In the genomic region with DNA sequence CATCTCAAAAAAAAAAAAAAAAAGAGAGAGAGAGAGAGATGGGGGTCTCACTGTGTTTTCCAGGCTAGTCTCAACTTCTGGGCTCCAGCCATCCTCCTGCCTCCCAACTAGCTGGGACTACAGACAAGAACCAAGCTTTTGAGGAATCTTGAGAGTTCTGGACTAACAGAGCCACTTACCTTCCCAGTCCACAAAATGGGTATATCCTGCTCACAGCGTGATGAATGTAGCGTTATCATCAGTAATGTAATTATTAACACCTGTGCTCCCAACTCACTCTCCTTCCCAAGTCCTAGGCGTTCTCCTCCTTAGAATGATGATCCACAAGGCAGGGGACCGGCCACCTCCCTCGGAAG, we compare ENCODE assay signal across 13 cellular contexts. TPM values are rescaled to one million over a fixed set of nuclear protein-coding genes. Genes with fewer than 3 reads are reported as not detected.
DNase-seq lines count a peak whose midpoint lies in the region; ATAC-seq and TF ChIP-seq lines count a peak whose summit lies in the region.
"Had no signal": no experiment of that assay in that cellular context is flagged by ENCODE, and none has a peak within 500 bp of the region (broad histone marks: within the 10 kb centered on the region; RNA-seq: fewer than 3 reads in every experiment).

No MANE protein-coding gene starts in this region.

- H3K4me3 ChIP-seq in OCI-LY7 (ENCODE audit: low read depth, low read length, poor library complexity, severe bottlenecking) (no peak overlapping the region), esophagus muscularis mucosa (peak overlapping the region; percentile 39 to 55 (median 47)), sigmoid colon (peak overlapping the region in 3 of 4 donors; percentile 25 to 47 (median 46)), uterus (peak overlapping the region in 1 of 2 donors; percentile 17)
- H3K4me3 ChIP-seq: body of pancreas had no signal

- peak overlapping the region; percentile 58 for H3K4me2 ChIP-seq in OCI-LY7 (ENCODE audit: low read length)

- TF ChIP-seq EP300 in esophagus muscularis mucosa (IDR thresholded peaks at IDR 0.05) (no peak), sigmoid colon (IDR thresholded peaks at IDR 0.05) (no peak)

- H3K4me3 Mint-ChIP-seq in activated CD4-positive, alpha-beta T cell treated with anti-CD3 and anti-CD28 coated beads, Interleukin-2, amount 10 ng/mL, durations not matched to agents 7 days and 5 days = peak overlapping the region; percentile 50

- H4K20me1 ChIP-seq in OCI-LY7 (ENCODE audit: insufficient read depth, low read length) = no peaks in the 10 kb centered on the region

- peaks cover 0 to 9% (median 0%) of the 10 kb centered on the region in 4 donors for H3K27me3 ChIP-seq in esophagus muscularis mucosa
- H3K27me3 ChIP-seq in sigmoid colon = peaks cover 0 to 10% (median 4%) of the 10 kb centered on the region in 3 donors
- peaks cover 0 to 3% of the 10 kb centered on the region in 2 donors for H3K27me3 ChIP-seq in uterus
- H3K27me3 ChIP-seq: body of pancreas had no signal

- TF ChIP-seq CTCF in OCI-LY7 (conservative IDR thresholded peaks at IDR 0.05; ENCODE audit: low read length) (no peak), esophagus muscularis mucosa (IDR thresholded peaks at IDR 0.05) (no peak), sigmoid colon (IDR thresholded peaks at IDR 0.05) (no peak), uterus (IDR thresholded peaks at IDR 0.05) (no peak)

- H3K9me3 Mint-ChIP-seq in activated CD4-positive, alpha-beta T cell treated with anti-CD3 and anti-CD28 coated beads, Interleukin-2, amount 10 ng/mL, durations not matched to agents 7 days and 5 days = no peaks in the 10 kb centered on the region

- H3K9me2 ChIP-seq in OCI-LY7 (ENCODE audit: insufficient read depth, low read length) = no peaks in the 10 kb centered on the region

- H3K36me3 ChIP-seq in OCI-LY7 (ENCODE audit: insufficient read depth, low read length) = no peaks in the 10 kb centered on the region
- H3K36me3 ChIP-seq in esophagus muscularis mucosa = no peaks in the 10 kb centered on the region
- H3K36me3 ChIP-seq in sigmoid colon = no peaks in the 10 kb centered on the region
- H3K36me3 ChIP-seq in uterus = no peaks in the 10 kb centered on the region

- TF ChIP-seq POLR2A in esophagus muscularis mucosa (IDR thresholded peaks at IDR 0.05; ENCODE audit: low read depth) (no peak), sigmoid colon (IDR thresholded peaks at IDR 0.05) (no peak), uterus (IDR thresholded peaks at IDR 0.05) (no peak)

- BruUV-seq in OCI-LY7 (replicated peaks; lab: Mats Ljungman, UMichigan) = no TSS peak

- H3K79me2 ChIP-seq in OCI-LY7 (ENCODE audit: insufficient read depth, low read depth, low read length) = no peaks in the 10 kb centered on the region

- no peak overlapping the region for H3K27ac Mint-ChIP-seq in activated CD4-positive, alpha-beta T cell treated with anti-CD3 and anti-CD28 coated beads, Interleukin-2, amount 10 ng/mL, durations not matched to agents 7 days and 5 days

- CTCF ChIA-PET in activated CD4-positive, alpha-beta T cell treated with anti-CD3 and anti-CD28 coated beads, Interleukin-2, amount 10 ng/mL, durations not matched to agents 7 days and 5 days (lab: Charles Lee) = interaction anchor here (0.6 to 7.1 kb wide), 5 partner anchors 10 to 597 kb away, joined by 3 to 39 read pairs (median 3); a partner anchor contains a TSS
- CTCF ChIA-PET in OCI-LY7 (lab: Charles Lee; ENCODE audit: unreplicated experiment) = interaction anchor here (1.1 kb wide), 1 partner anchor 176 kb away, joined by 3 read pairs; no protein-coding TSS in a partner anchor

- no peak for DNase-seq in activated CD4-positive, alpha-beta T cell treated with anti-CD3 and anti-CD28 coated beads, Interleukin-2, amount 10 ng/mL, durations not matched to agents 7 days and 5 days
- no peak for DNase-seq in activated CD4-positive, alpha-beta T cell treated with anti-CD3 and anti-CD28 coated beads, Interleukin-2, amount 50 U/mL, for 4 hours
- DNase-seq in OCI-LY7 (ENCODE audit: low spot score) (no peak), esophagus muscularis mucosa (ENCODE audit: extremely low spot score) (no peak), sigmoid colon (no peak), uterus (no peak)
- no peak for DNase-seq in NK-92 treated with Interleukin-12 subunit alpha and Interleukin-12 subunit beta, amount 100 ng/mL, for 24 hours (lab: John Stamatoyannopoulos, UW)
- DNase-seq: activated CD4-positive, CD25-positive, alpha-beta regulatory T cell treated with anti-CD3 and anti-CD28 coated beads, Interleukin-2, amount 50 U/mL, for 72 hours; NCI-H2081; stimulated activated CD4-positive, alpha-beta T cell treated with anti-CD3 and anti-CD28 coated beads, Interleukin-4, amount 100 ng/mL, for 24 hours had no signal

- peaks cover 5% of the 10 kb centered on the region for H3K4me1 Mint-ChIP-seq in activated CD4-positive, alpha-beta T cell treated with anti-CD3 and anti-CD28 coated beads, Interleukin-2, amount 10 ng/mL, durations not matched to agents 7 days and 5 days

- no peaks in the 10 kb centered on the region for H3K36me3 Mint-ChIP-seq in activated CD4-positive, alpha-beta T cell treated with anti-CD3 and anti-CD28 coated beads, Interleukin-2, amount 10 ng/mL, durations not matched to agents 7 days and 5 days (ENCODE audit: low read depth)

- intact Hi-C loops in OCI-LY7 (cut with micrococcal nuclease; ENCODE audit: unreplicated experiment) = no loop called here
- intact Hi-C loops in esophagus muscularis mucosa (cut with DNase I) = no loop called here
- intact Hi-C loops in sigmoid colon (cut with DNase I) = no loop called here
- intact Hi-C loops in uterus (cut with DNase I; ENCODE audit: low total_unique reads) = no loop called here

- POLR2A ChIA-PET in activated CD4-positive, alpha-beta T cell treated with anti-CD3 and anti-CD28 coated beads, Interleukin-2, amount 10 ng/mL, durations not matched to agents 7 days and 5 days (lab: Charles Lee) = no interaction called here
- POLR2A ChIA-PET in OCI-LY7 (lab: Charles Lee) = interaction anchor here (0.8 kb wide), 1 partner anchor 10 kb away, joined by 3 read pairs; no protein-coding TSS in a partner anchor

- H2AFZ ChIP-seq in OCI-LY7 (ENCODE audit: low read length) = no peak overlapping the region

- peaks cover 12% of the 10 kb centered on the region for H3K27me3 Mint-ChIP-seq in activated CD4-positive, alpha-beta T cell treated with anti-CD3 and anti-CD28 coated beads, Interleukin-2, amount 10 ng/mL, durations not matched to agents 7 days and 5 days

- H3K4me1 ChIP-seq in OCI-LY7 (ENCODE audit: insufficient read depth, low read length, poor library complexity, severe bottlenecking) (peaks cover 5% of the 10 kb centered on the region), esophagus muscularis mucosa (peaks cover 7 to 16% (median 11%) of the 10 kb centered on the region in 4 donors), sigmoid colon (peaks cover 0 to 12% (median 9%) of the 10 kb centered on the region in 4 donors), uterus (peaks cover 0 to 6% of the 10 kb centered on the region in 2 donors)

- no peak for ATAC-seq in HG03097 (IDR thresholded peaks at IDR 0.05; ENCODE audit: low FRiP score, unreplicated experiment)

- H3K9me3 ChIP-seq in OCI-LY7 (ENCODE audit: low read length) = no peaks in the 10 kb centered on the region
- H3K9me3 ChIP-seq in esophagus muscularis mucosa = no peaks in the 10 kb centered on the region
- H3K9me3 ChIP-seq in sigmoid colon = no peaks in the 10 kb centered on the region
- H3K9me3 ChIP-seq in uterus = no peaks in the 10 kb centered on the region
- H3K9me3 ChIP-seq: body of pancreas had no signal

- H3K27ac ChIP-seq in OCI-LY7 (ENCODE audit: low read depth, low read length, poor library complexity, severe bottlenecking) (no peak overlapping the region), esophagus muscularis mucosa (replicated peaks in 1 of 4) (no peak overlapping the region), sigmoid colon (no peak overlapping the region), uterus (no peak overlapping the region)
- H3K27ac ChIP-seq: body of pancreas had no signal

- WGBS in esophagus muscularis mucosa = 53% methylated on average over 5 of the region's 5 CpGs
- 17 to 45% methylated on average over 5 of the region's 5 CpGs for WGBS in sigmoid colon, 2 donors

RNA-seq across cellular contexts. Expression of a gene that starts 4.6 kb away (rescaled TPM):
- total RNA-seq in activated CD4-positive, alpha-beta T cell treated with anti-CD3 and anti-CD28 coated beads, Interleukin-2, amount 10 ng/mL, durations not matched to agents 7 days and 5 days = under 1 TPM in 1 of 2 experiments, not detected in 1; 0.48 TPM
- not detected in 2 replicates for total RNA-seq in OCI-LY7 (2014; rRNA removed; shearing (Covaris generic))
- total RNA-seq in OCI-LY7 (2022) (not detected in 2 replicates), esophagus muscularis mucosa (not detected), sigmoid colon (not detected), uterus (1 to 10 TPM in 1 of 4 donors, not detected in 3; 1.2 TPM)
- polyA plus RNA-seq in sigmoid colon = under 1 TPM in 1 of 3 donors, not detected in 2; 0.16 TPM
- total RNA-seq: body of pancreas, HT1080 had no signal

RNA-seq across cellular contexts. Expression of a gene that starts 33.6 kb away (rescaled TPM):
- 1 to 10 TPM; 6.3 to 8.0 TPM for total RNA-seq in activated CD4-positive, alpha-beta T cell treated with anti-CD3 and anti-CD28 coated beads, Interleukin-2, amount 10 ng/mL, durations not matched to agents 7 days and 5 days
- 2.5 and 4.5 TPM in 2 replicates for total RNA-seq in OCI-LY7 (2014; rRNA removed; shearing (Covaris generic))
- total RNA-seq in OCI-LY7 (2022) (7.1 and 7.2 TPM in 2 replicates), esophagus muscularis mucosa (1 to 10 TPM in 1 of 4 donors, under 1 TPM in 3; 0.42 to 1.1 (median 0.78) TPM), sigmoid colon (1 to 10 TPM in 3 of 4 donors, under 1 TPM in 1; 0.99 to 3.6 (median 1.3) TPM), uterus (1 to 10 TPM in 3 of 4 donors, not detected in 1; 4.8 to 7.7 (median 5.8) TPM)
- 1 to 10 TPM; 1.8 to 9.0 (median 3.2) TPM for polyA plus RNA-seq in sigmoid colon

RNA-seq across cellular contexts. Expression of a gene that starts 33.7 kb away (rescaled TPM):
- total RNA-seq in activated CD4-positive, alpha-beta T cell treated with anti-CD3 and anti-CD28 coated beads, Interleukin-2, amount 10 ng/mL, durations not matched to agents 7 days and 5 days = 10 to 100 TPM; 36.5 to 39.3 TPM
- total RNA-seq in OCI-LY7 (2014; rRNA removed; shearing (Covaris generic)) = 18.7 and 23.3 TPM in 2 replicates
- total RNA-seq in OCI-LY7 (2022) (44.0 and 48.3 TPM in 2 replicates), esophagus muscularis mucosa (10 to 100 TPM; 22.9 to 42.8 (median 33.6) TPM), sigmoid colon (10 to 100 TPM; 15.0 to 33.5 (median 21.4) TPM), uterus (10 to 100 TPM in 2 of 4 donors, 1 to 10 TPM in 2; 3.2 to 44.4 (median 13.2) TPM)
- 10 to 100 TPM; 38.4 to 88.2 (median 65.7) TPM for polyA plus RNA-seq in sigmoid colon
